1 cellular context compared by ENCODE assay signal in the genomic region with DNA sequence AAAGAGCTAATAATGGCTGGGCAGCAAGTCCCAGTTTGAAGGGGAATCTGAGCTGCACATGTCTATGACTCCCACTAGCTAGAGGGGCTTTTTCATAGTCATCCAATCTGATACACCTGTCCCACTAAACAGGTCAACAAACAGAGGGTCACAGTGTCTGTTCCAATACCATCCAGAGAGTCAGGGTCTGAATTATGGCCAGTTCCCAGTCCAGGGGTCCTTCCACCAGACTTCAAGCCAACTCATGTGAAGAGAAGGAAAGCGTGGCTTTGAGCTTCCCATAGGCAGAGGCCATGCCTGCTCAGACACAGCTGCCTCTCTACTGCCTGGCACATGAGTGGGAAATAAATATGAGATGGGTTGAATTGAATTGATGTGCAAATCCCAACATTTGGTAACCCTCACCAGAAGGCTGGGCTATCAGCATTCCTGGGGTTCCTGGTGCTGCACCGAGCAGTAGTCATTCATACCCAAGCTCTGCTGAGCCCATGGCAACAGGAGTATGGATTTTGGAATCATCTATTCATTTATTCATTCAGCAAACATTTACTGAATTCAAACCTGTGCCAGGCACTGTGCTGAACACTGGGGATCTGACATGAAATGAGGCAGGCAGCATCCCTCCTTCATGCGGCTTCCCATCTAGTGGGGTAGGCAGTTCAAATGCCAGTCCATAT.
TF ChIP-seq lines count a peak whose summit lies in the region.

No MANE protein-coding gene starts in this region.

TF ChIP-seq in HepG2, 621 proteins besides CTCF, POLR2A, EP300 and RAD21 (continues in another document):
- TF ChIP-seq ZNF512 (CRISPR knock-in tag; IDR thresholded peaks at IDR 0.05) (no peak), MAX (IDR thresholded peaks at IDR 0.05) (no peak; the same call in 1 of the 2 replicates), RBFOX2 (IDR thresholded peaks at IDR 0.05; ENCODE audit: low read depth, low read length) (no peak), SP2 (CRISPR knock-in tag; IDR thresholded peaks at IDR 0.05) (no peak), CBX1 (IDR thresholded peaks at IDR 0.05; ENCODE audit: low read depth) (no peak), JUND (CRISPR knock-in tag; IDR thresholded peaks at IDR 0.05) (no peak), USF2 (IDR thresholded peaks at IDR 0.05; ENCODE audit: low read depth, low read length) (no peak), USF2 (CRISPR knock-in tag; IDR thresholded peaks at IDR 0.05; ENCODE audit: borderline replicate concordance) (no peak), POGK (CRISPR knock-in tag; conservative IDR thresholded peaks at IDR 0.05) (no peak), ZFX (CRISPR knock-in tag; IDR thresholded peaks at IDR 0.05; ENCODE audit: low read depth) (0 out of 2 replicates have a peak, but pooled peaks have one; percentile 17), ZNF510 (CRISPR knock-in tag; IDR thresholded peaks at IDR 0.05; ENCODE audit: low read depth) (no peak), PHF5A (CRISPR knock-in tag; IDR thresholded peaks at IDR 0.05; ENCODE audit: low read depth, unreplicated experiment) (no peak), TCF12 (IDR thresholded peaks at IDR 0.05) (no peak), TCF12 (CRISPR knock-in tag; IDR thresholded peaks at IDR 0.05) (no peak), ZNF883 (CRISPR knock-in tag; IDR thresholded peaks at IDR 0.05; ENCODE audit: not compliant biosample characterization) (peak; percentile 59), NR3C1 (CRISPR knock-in tag; IDR thresholded peaks at IDR 0.05) (no peak), ZBTB37 (CRISPR knock-in tag; IDR thresholded peaks at IDR 0.05) (peak; percentile 72), SMAD3 (CRISPR knock-in tag; IDR thresholded peaks at IDR 0.05) (no peak), ZNF788 (CRISPR knock-in tag; IDR thresholded peaks at IDR 0.05; ENCODE audit: borderline replicate concordance) (peak; percentile 75; the same call in 1 of the 2 replicates), TERF1 (CRISPR knock-in tag; IDR thresholded peaks at IDR 0.05) (no peak), MAF1 (CRISPR knock-in tag; IDR thresholded peaks at IDR 0.05; ENCODE audit: borderline replicate concordance) (no peak), ZNF451 (CRISPR knock-in tag; IDR thresholded peaks at IDR 0.05) (0 out of 2 replicates have a peak, but pooled peaks have one; percentile 41), ZNF235 (CRISPR knock-in tag; IDR thresholded peaks at IDR 0.05; ENCODE audit: borderline replicate concordance) (peak; percentile 81; the same call in 1 of the 2 replicates), TFAP4 (IDR thresholded peaks at IDR 0.05; ENCODE audit: borderline replicate concordance, low read depth) (no peak), HIVEP1 (CRISPR knock-in tag; IDR thresholded peaks at IDR 0.05) (0 out of 2 replicates have a peak, but pooled peaks have one; percentile 51), TGIF2 (CRISPR knock-in tag; IDR thresholded peaks at IDR 0.05) (peak; percentile 67; the same call in 1 of the 2 replicates), PAF1 (CRISPR knock-in tag; IDR thresholded peaks at IDR 0.05) (no peak), ZNF747 (CRISPR knock-in tag; IDR thresholded peaks at IDR 0.05; ENCODE audit: borderline replicate concordance) (peak; percentile 50; the same call in 1 of the 2 replicates), ZSCAN31 (CRISPR knock-in tag; IDR thresholded peaks at IDR 0.05; ENCODE audit: low read depth) (0 out of 2 replicates have a peak, but pooled peaks have one; percentile 41), ZNF337 (CRISPR knock-in tag; IDR thresholded peaks at IDR 0.05; ENCODE audit: borderline replicate concordance, low read depth) (no peak), ZNF615 (CRISPR knock-in tag; IDR thresholded peaks at IDR 0.05; ENCODE audit: borderline replicate concordance) (0 out of 2 replicates have a peak, but pooled peaks have one; percentile 58), MAFK (conservative IDR thresholded peaks at IDR 0.05 in 1 of 2, IDR thresholded peaks at IDR 0.05 in 1 of 2; ENCODE audit: low read length in 2 of 2) (no peak), MED8 (CRISPR knock-in tag; IDR thresholded peaks at IDR 0.05; ENCODE audit: insufficient replicate concordance) (peak; percentile 35), ZNF224 (CRISPR knock-in tag; IDR thresholded peaks at IDR 0.05) (no peak), ZNF317 (CRISPR knock-in tag; IDR thresholded peaks at IDR 0.05) (0 out of 2 replicates have a peak, but pooled peaks have one; percentile 41), KMT2A (CRISPR knock-in tag; IDR thresholded peaks at IDR 0.05) (no peak), ZNF274 (CRISPR knock-in tag; IDR thresholded peaks at IDR 0.05) (no peak)
- TF ChIP-seq, protein P1, sequence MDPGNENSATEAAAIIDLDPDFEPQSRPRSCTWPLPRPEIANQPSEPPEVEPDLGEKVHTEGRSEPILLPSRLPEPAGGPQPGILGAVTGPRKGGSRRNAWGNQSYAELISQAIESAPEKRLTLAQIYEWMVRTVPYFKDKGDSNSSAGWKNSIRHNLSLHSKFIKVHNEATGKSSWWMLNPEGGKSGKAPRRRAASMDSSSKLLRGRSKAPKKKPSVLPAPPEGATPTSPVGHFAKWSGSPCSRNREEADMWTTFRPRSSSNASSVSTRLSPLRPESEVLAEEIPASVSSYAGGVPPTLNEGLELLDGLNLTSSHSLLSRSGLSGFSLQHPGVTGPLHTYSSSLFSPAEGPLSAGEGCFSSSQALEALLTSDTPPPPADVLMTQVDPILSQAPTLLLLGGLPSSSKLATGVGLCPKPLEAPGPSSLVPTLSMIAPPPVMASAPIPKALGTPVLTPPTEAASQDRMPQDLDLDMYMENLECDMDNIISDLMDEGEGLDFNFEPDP (CRISPR knock-in tag; conservative IDR thresholded peaks at IDR 0.05): peak; percentile 74; the same call in 1 of the 2 replicates
- TF ChIP-seq, protein P2, sequence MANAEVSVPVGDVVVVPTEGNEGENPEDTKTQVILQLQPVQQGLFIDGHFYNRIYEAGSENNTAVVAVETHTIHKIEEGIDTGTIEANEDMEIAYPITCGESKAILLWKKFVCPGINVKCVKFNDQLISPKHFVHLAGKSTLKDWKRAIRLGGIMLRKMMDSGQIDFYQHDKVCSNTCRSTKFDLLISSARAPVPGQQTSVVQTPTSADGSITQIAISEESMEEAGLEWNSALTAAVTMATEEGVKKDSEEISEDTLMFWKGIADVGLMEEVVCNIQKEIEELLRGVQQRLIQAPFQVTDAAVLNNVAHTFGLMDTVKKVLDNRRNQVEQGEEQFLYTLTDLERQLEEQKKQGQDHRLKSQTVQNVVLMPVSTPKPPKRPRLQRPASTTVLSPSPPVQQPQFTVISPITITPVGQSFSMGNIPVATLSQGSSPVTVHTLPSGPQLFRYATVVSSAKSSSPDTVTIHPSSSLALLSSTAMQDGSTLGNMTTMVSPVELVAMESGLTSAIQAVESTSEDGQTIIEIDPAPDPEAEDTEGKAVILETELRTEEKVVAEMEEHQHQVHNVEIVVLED (CRISPR knock-in tag; IDR thresholded peaks at IDR 0.05; ENCODE audit: borderline replicate concordance): 0 out of 2 replicates have a peak, but pooled peaks have one; percentile 5
- TF ChIP-seq, protein P3, sequence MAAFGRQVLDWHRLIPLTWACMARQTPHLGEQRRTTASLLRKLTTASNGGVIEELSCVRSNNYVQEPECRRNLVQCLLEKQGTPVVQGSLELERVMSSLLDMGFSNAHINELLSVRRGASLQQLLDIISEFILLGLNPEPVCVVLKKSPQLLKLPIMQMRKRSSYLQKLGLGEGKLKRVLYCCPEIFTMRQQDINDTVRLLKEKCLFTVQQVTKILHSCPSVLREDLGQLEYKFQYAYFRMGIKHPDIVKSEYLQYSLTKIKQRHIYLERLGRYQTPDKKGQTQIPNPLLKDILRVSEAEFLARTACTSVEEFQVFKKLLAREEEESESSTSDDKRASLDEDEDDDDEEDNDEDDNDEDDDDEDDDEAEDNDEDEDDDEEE (CRISPR knock-in tag; IDR thresholded peaks at IDR 0.05): no peak
- TF ChIP-seq, protein P4, sequence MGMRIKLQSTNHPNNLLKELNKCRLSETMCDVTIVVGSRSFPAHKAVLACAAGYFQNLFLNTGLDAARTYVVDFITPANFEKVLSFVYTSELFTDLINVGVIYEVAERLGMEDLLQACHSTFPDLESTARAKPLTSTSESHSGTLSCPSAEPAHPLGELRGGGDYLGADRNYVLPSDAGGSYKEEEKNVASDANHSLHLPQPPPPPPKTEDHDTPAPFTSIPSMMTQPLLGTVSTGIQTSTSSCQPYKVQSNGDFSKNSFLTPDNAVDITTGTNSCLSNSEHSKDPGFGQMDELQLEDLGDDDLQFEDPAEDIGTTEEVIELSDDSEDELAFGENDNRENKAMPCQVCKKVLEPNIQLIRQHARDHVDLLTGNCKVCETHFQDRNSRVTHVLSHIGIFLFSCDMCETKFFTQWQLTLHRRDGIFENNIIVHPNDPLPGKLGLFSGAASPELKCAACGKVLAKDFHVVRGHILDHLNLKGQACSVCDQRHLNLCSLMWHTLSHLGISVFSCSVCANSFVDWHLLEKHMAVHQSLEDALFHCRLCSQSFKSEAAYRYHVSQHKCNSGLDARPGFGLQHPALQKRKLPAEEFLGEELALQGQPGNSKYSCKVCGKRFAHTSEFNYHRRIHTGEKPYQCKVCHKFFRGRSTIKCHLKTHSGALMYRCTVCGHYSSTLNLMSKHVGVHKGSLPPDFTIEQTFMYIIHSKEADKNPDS (CRISPR knock-in tag; IDR thresholded peaks at IDR 0.05): no peak
- TF ChIP-seq, protein P5, sequence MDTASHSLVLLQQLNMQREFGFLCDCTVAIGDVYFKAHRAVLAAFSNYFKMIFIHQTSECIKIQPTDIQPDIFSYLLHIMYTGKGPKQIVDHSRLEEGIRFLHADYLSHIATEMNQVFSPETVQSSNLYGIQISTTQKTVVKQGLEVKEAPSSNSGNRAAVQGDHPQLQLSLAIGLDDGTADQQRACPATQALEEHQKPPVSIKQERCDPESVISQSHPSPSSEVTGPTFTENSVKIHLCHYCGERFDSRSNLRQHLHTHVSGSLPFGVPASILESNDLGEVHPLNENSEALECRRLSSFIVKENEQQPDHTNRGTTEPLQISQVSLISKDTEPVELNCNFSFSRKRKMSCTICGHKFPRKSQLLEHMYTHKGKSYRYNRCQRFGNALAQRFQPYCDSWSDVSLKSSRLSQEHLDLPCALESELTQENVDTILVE (CRISPR knock-in tag; IDR thresholded peaks at IDR 0.05): no peak
